ENCODE assay signal across 12 cellular contexts in genomic region chr2:242060212-242060835, GRCh38.
DNase-seq lines count a peak whose midpoint lies in the region; ATAC-seq and TF ChIP-seq lines count a peak whose summit lies in the region.
"Had no signal": no experiment of that assay in that cellular context is flagged by ENCODE, and none has a peak within 500 bp of the region (broad histone marks: within the 10 kb centered on the region; RNA-seq: fewer than 3 reads in every experiment).

No MANE protein-coding gene starts in this region.

- POLR2A ChIA-PET in AG04449 (lab: Yijun Ruan, JAX), result no interaction called here
- POLR2A ChIA-PET in HEK293 (lab: Yijun Ruan, JAX), result interaction anchor here (0.6 kb wide), 1 partner anchor 29 kb away, joined by 3 read pairs; no protein-coding TSS in a partner anchor

- H3K4me3 ChIP-seq in AG04449 (ENCODE audit: low read depth, low read length) (no peak overlapping the region), HEK293 (ENCODE audit: low read depth, low read length) (no peak overlapping the region)

- no peaks in the 10 kb centered on the region for H3K36me3 ChIP-seq in HEK293 (ENCODE audit: control insufficient read depth in 2 of 2, insufficient read depth in 1 of 2, low read length in 2 of 2)

- no peak for ATAC-seq in Right ventricle myocardium inferior
- ATAC-seq: Panc1 had no signal

- CTCF ChIA-PET in AG04449 (lab: Yijun Ruan, JAX), result no interaction called here
- CTCF ChIA-PET in HEK293 (lab: Yijun Ruan, JAX), result no interaction called here

- no peaks in the 10 kb centered on the region for H3K4me1 ChIP-seq in HEK293 (ENCODE audit: control insufficient read depth, insufficient read depth, low read length)

- H3K27ac ChIP-seq in HEK293 (ENCODE audit: extremely low read depth, low read depth, low read length), result no peak overlapping the region

- intact Hi-C loops in Right ventricle myocardium inferior (cut with DNase I), result no loop called here

- peak; percentile 36 for DNase-seq in AG04449 (ENCODE audit: low read depth, low spot score)
- peak; percentile 60 for DNase-seq in amniotic stem cell (lab: John Stamatoyannopoulos, UW)
- DNase-seq in glomerular visceral epithelial cell (ENCODE audit: extremely low spot score), result peak; percentile 75
- DNase-seq in activated effector memory CD4-positive, alpha-beta T cell treated with Interleukin-2 at 50 U/mL for 16 hours, result no peak
- DNase-seq in NCI-H2029 (lab: John Stamatoyannopoulos, UW), result no peak
- no peak for DNase-seq in Right ventricle myocardium inferior (ENCODE audit: missing footprints)
- no peak for DNase-seq in NCI-H2081 treated with DMSO at 0.1 percent for 48 hours (lab: John Stamatoyannopoulos, UW)
- DNase-seq: activated T-cell treated with anti-CD3 and anti-CD28 coated beads, Interleukin-2, amount 50 U/mL, for 24 hours; C1 segment of cervical spinal cord; NCI-H187 treated with DMSO at 0.1 percent for 48 hours had no signal

- TF ChIP-seq CTCF in AG04449 (IDR thresholded peaks at IDR 0.05; ENCODE audit: insufficient read depth, low read length, missing control alignments) (no peak), HEK293 (tag by site-specific recombination; IDR thresholded peaks at IDR 0.05) (no peak)

- no peaks in the 10 kb centered on the region for H3K9me3 ChIP-seq in HEK293 (ENCODE audit: control insufficient read depth, insufficient read depth, low read depth, low read length)

TF ChIP-seq in HEK293, 187 proteins besides CTCF, POLR2A, EP300 and RAD21:
- TF ChIP-seq SETDB1 (IDR thresholded peaks at IDR 0.05; ENCODE audit: insufficient read length, low read length), result peak; percentile 72
- no peak for TF ChIP-seq ZNF610 (tag by site-specific recombination; IDR thresholded peaks at IDR 0.05; ENCODE audit: borderline replicate concordance)

Comparison
In these comparisons a context has a peak if more than half of its experiments do, and no peak if none do; other contexts are left out.
1. DNase-seq: peak in AG04449 (single experiment), amniotic stem cell (single experiment) and glomerular visceral epithelial cell (single experiment); none in activated effector memory CD4-positive, alpha-beta T cell treated with Interleukin-2 at 50 U/mL for 16 hours (single experiment), NCI-H2029 (single experiment), Right ventricle myocardium inferior (single experiment) and NCI-H2081 treated with DMSO at 0.1 percent for 48 hours (single experiment).